Comparison of ENCODE assay signal across 15 cellular contexts in the genomic region with DNA sequence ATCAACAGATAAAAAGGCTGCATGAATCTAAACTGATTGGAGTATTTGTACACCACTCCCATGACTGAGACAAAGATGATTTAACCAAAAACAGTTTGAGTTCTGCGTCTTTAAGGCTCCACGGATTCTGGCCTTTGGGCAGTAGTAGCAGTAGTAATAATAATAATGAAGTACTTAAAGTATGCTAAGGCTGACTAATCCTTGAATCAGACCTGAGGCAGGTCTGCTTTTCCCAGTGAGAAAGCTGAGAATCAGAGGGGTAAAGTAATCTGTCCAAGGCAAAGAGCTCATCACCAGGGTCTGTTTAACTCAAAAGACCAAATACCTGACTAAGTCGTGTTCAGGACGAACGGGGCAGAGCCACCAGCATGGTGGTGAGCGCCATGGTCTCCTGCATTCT.
DNase-seq lines count a peak whose midpoint lies in the region; ATAC-seq and TF ChIP-seq lines count a peak whose summit lies in the region.
"Had no signal": no experiment of that assay in that cellular context is flagged by ENCODE, and none has a peak within 500 bp of the region (broad histone marks: within the 10 kb centered on the region; RNA-seq: fewer than 3 reads in every experiment).

No MANE protein-coding gene starts in this region.

- in situ Hi-C loops in IMR-90 (cut with MboI; ENCODE audit: low sequenced_read_pairs), result no loop called here

- H3K27ac ChIP-seq in IMR-90 (ENCODE audit: insufficient read depth, low read length), result peak overlapping the region; percentile 29; the same call in 1 of the 2 replicates
- H3K27ac ChIP-seq: KMS-11 had no signal

- peaks cover 6% of the 10 kb centered on the region; the same call in 1 of the 2 replicates for H3K4me1 ChIP-seq in IMR-90 (ENCODE audit: control insufficient read depth, insufficient read depth, low read length)

- DNase-seq in EL (peak; percentile 3), IMR-90 (peak; percentile 58), epithelial cell of esophagus (ENCODE audit: low read depth) (peak; percentile 13), non-pigmented ciliary epithelial cell (ENCODE audit: low read depth) (peak; percentile 4), T1000 (lab: John Stamatoyannopoulos, UW) (no peak), SHP77 (lab: John Stamatoyannopoulos, UW) (no peak)
- DNase-seq: ACHN; C1 segment of cervical spinal cord; Calu3; CD4-positive, alpha-beta T cell; DMS 273 treated with DMSO at 0.1 percent for 48 hours; GDM1; HCEC 1CT had no signal

- BruUV-seq in IMR-90 (replicated peaks; lab: Mats Ljungman, UMichigan), result no TSS peak

- TF ChIP-seq RAD21 in IMR-90 (IDR thresholded peaks at IDR 0.05; ENCODE audit: low read length), result no peak

- no peak overlapping the region for H3K23ac ChIP-seq in IMR-90 (ENCODE audit: low read depth, low read length)

- H3K79me1 ChIP-seq in IMR-90 (ENCODE audit: low read depth in 1 of 2, low read length in 2 of 2), result peaks cover 0 to 8% of the 10 kb centered on the region in 2 experiments; a peak in 1 of 4 replicates

- H2AK9ac ChIP-seq in IMR-90 (replicated peaks; ENCODE audit: low read depth, low read length, poor library complexity), result no peak overlapping the region

- dilution Hi-C loops in IMR-90 (cut with HindIII; ENCODE audit: low sequenced_read_pairs, unreplicated experiment), result no loop called here

- no peak for TF ChIP-seq CTCF in IMR-90 (conservative IDR thresholded peaks at IDR 0.05; ENCODE audit: low read depth, low read length)
- no peak for TF ChIP-seq CTCF in epithelial cell of esophagus (IDR thresholded peaks at IDR 0.05; ENCODE audit: insufficient read depth, low read depth, low read length, missing control alignments)

- no peaks in the 10 kb centered on the region for H4K20me1 ChIP-seq in IMR-90 (ENCODE audit: insufficient read depth, low read length)

- H3K4me3 ChIP-seq in IMR-90 (ENCODE audit: insufficient read depth, low read depth, low read length) (no peak overlapping the region), epithelial cell of esophagus (ENCODE audit: low read length) (no peak overlapping the region)

- peak overlapping the region; percentile 48; the same call in 1 of the 2 replicates for H4K5ac ChIP-seq in IMR-90 (ENCODE audit: low read depth, low read length)

- no peak overlapping the region for H2BK5ac ChIP-seq in IMR-90 (ENCODE audit: low read depth, low read length, poor library complexity, severe bottlenecking)

- H3K14ac ChIP-seq in IMR-90 (replicated peaks; ENCODE audit: low read depth, low read length), result no peak overlapping the region

- H4K8ac ChIP-seq in IMR-90 (ENCODE audit: low read depth in 2 of 2, low read length in 2 of 2), result no peak overlapping the region

- peaks cover 10% of the 10 kb centered on the region; the same call in 1 of the 2 replicates for H3K9me1 ChIP-seq in IMR-90 (ENCODE audit: insufficient read depth, low read length)

- no peak overlapping the region for H3K4me2 ChIP-seq in IMR-90 (ENCODE audit: low read depth, low read length)
- H3K4me2 ChIP-seq: KMS-11 had no signal

- H2BK120ac ChIP-seq in IMR-90 (ENCODE audit: low read depth, low read length), result no peak overlapping the region

- H3K18ac ChIP-seq in IMR-90 (ENCODE audit: low read depth, low read length), result no peak overlapping the region; the same call in 1 of the 2 replicates

- H2BK15ac ChIP-seq in IMR-90 (ENCODE audit: low read depth, low read length), result no peak overlapping the region

- H3K27me3 ChIP-seq in IMR-90 (ENCODE audit: control insufficient read depth, insufficient read depth, low read length), result no peaks in the 10 kb centered on the region

- WGBS in IMR-90 (ENCODE audit: extremely low coverage in 2 of 2, insufficient read length in 1 of 2), 2 experiments, result no CpG with 5 or more reads among the region's 6 CpGs

- H2AFZ ChIP-seq in IMR-90 (replicated peaks; ENCODE audit: low read length, poor library complexity), result no peak overlapping the region

- CTCF ChIA-PET in IMR-90 (lab: Yijun Ruan, JAX), result interaction anchor here (1.3 kb wide), 1 partner anchor 32 kb away, joined by 3 read pairs; no protein-coding TSS in a partner anchor

- ATAC-seq in IMR-90 (ENCODE audit: low read depth) (peak; percentile 48), HG03378 (IDR thresholded peaks at IDR 0.05; ENCODE audit: unreplicated experiment) (no peak)

- H3K9me3 ChIP-seq in IMR-90 (ENCODE audit: control insufficient read depth, insufficient read depth, low read length), result no peaks in the 10 kb centered on the region

- no peak for TF ChIP-seq POLR2A in IMR-90 (IDR thresholded peaks at IDR 0.05; ENCODE audit: low read depth, low read length)

- H3K9ac ChIP-seq in IMR-90 (ENCODE audit: low read depth, low read length), result no peak overlapping the region
- H3K9ac ChIP-seq: KMS-11 had no signal

- intact Hi-C loops in IMR-90 (cut with micrococcal nuclease), result no loop called here

- no peak overlapping the region for H4K91ac ChIP-seq in IMR-90 (ENCODE audit: insufficient read depth, low read depth, low read length)

- no peak overlapping the region for H2BK20ac ChIP-seq in IMR-90 (ENCODE audit: low read depth, low read length)

- POLR2A ChIA-PET in IMR-90 (lab: Charles Lee; ENCODE audit: unreplicated experiment), result no interaction called here

- H3K36me3 ChIP-seq in IMR-90 (ENCODE audit: control insufficient read depth, insufficient read depth, low read length), result peaks cover 12% of the 10 kb centered on the region

- H3K56ac ChIP-seq in IMR-90 (ENCODE audit: extremely low read depth, insufficient read depth, low read length), result no peak overlapping the region

- no peak overlapping the region for H2AK5ac ChIP-seq in IMR-90 (ENCODE audit: low read depth, low read length)

- H3K4ac ChIP-seq in IMR-90 (ENCODE audit: low read depth, low read length), result no peak overlapping the region

TF ChIP-seq in IMR-90, 13 proteins besides CTCF, POLR2A, EP300 and RAD21:
- no peak for TF ChIP-seq MXI1 (IDR thresholded peaks at IDR 0.05; ENCODE audit: borderline replicate concordance, low read depth, low read length)

Comparison
In these comparisons a context has a peak if more than half of its experiments do, and no peak if none do; other contexts are left out.
1. DNase-seq: peak in EL (single experiment), IMR-90 (single experiment), epithelial cell of esophagus (single experiment) and non-pigmented ciliary epithelial cell (single experiment); none in T1000 (single experiment) and SHP77 (0 of 2).